9 cellular contexts compared by ENCODE assay signal in genomic region chr17:42122371-42123303, GRCh38. TPM values are rescaled to one million over a fixed set of nuclear protein-coding genes. Genes with fewer than 3 reads are reported as not detected.
DNase-seq lines count a peak whose midpoint lies in the region; ATAC-seq lines count a peak whose summit lies in the region.
"Had no signal": no experiment of that assay in that cellular context is flagged by ENCODE, and none has a peak within 500 bp of the region (broad histone marks: within the 10 kb centered on the region; RNA-seq: fewer than 3 reads in every experiment).

TSS of gene HSPB9 (plus strand) at chr17:42122804. CDS start at chr17:42122851, 47 bp downstream.

- ATAC-seq in GM21423 (IDR thresholded peaks at IDR 0.05; ENCODE audit: unreplicated experiment) (no peak), HG03025 (IDR thresholded peaks at IDR 0.05; ENCODE audit: low FRiP score, unreplicated experiment) (no peak)

- H3K9me3 ChIP-seq in subcutaneous abdominal adipose tissue (ENCODE audit: control insufficient read depth in 5 of 5, low read length in 5 of 5) = no peaks in the 10 kb centered on the region

- no peak for DNase-seq in T-helper 2 cell treated with Interferon-gamma antibody and Interleukin-4, amounts not matched to agents 5 μg/mL and 100 μg/mL, for 36 hours (ENCODE audit: low spot score)
- DNase-seq in T-helper 2 cell (no peak), islet precursor cell (peak; percentile 95), NCI-H2107 (lab: John Stamatoyannopoulos, UW) (no peak)
- no peak for DNase-seq in activated T-helper 2 cell treated with anti-CD3 and anti-CD28 coated beads, Interferon-gamma antibody, Interleukin-2, Interleukin-4, amounts not matched to agents 10 μg/mL and 5 μg/mL and 100 μg/mL, durations not matched to agents 14 hours and 24 hours and 36 hours (ENCODE audit: low spot score)

- peak within 1 kb of the TSS in 3 of 5 donors; percentile 43 to 64 (median 60) for H3K9ac ChIP-seq in subcutaneous abdominal adipose tissue (ENCODE audit: low read length in 5 of 5)

- H3K4me3 ChIP-seq in subcutaneous abdominal adipose tissue (ENCODE audit: low read depth in 1 of 5, low read length in 5 of 5) = peak within 1 kb of the TSS in 3 of 5 donors; percentile 6 to 58 (median 37)

- peaks cover 5 to 53% (median 37%) of the 10 kb centered on the region in 5 donors for H3K36me3 ChIP-seq in subcutaneous abdominal adipose tissue (ENCODE audit: control insufficient read depth in 5 of 5, insufficient read depth in 5 of 5, low read length in 5 of 5)

- peak within 1 kb of the TSS; percentile 42 for H3K27ac ChIP-seq in subcutaneous abdominal adipose tissue (ENCODE audit: low read depth, low read length)

- H3K36me3 Mint-ChIP-seq in T-helper 2 cell treated with Interferon-gamma antibody and Interleukin-4, amounts not matched to agents 5 μg/mL and 100 μg/mL, for 36 hours (ENCODE audit: low read depth) = peaks cover 26% of the 10 kb centered on the region
- peaks cover 37% of the 10 kb centered on the region for H3K36me3 Mint-ChIP-seq in activated T-helper 2 cell treated with anti-CD3 and anti-CD28 coated beads, Interferon-gamma antibody, Interleukin-2, Interleukin-4, amounts not matched to agents 10 μg/mL and 5 μg/mL and 100 μg/mL, durations not matched to agents 14 hours and 24 hours and 36 hours (ENCODE audit: low read depth)

- intact Hi-C loops in activated T-helper 2 cell treated with anti-CD3 and anti-CD28 coated beads, Interferon-gamma antibody, Interleukin-2, Interleukin-4, amounts not matched to agents 10 μg/mL and 5 μg/mL and 100 μg/mL, durations not matched to agents 14 hours and 24 hours and 36 hours (cut with micrococcal nuclease) = no loop called here

- peak within 1 kb of the TSS; percentile 67 for H3K4me3 Mint-ChIP-seq in T-helper 2 cell treated with Interferon-gamma antibody and Interleukin-4, amounts not matched to agents 5 μg/mL and 100 μg/mL, for 36 hours
- peak within 1 kb of the TSS; percentile 76 for H3K4me3 Mint-ChIP-seq in activated T-helper 2 cell treated with anti-CD3 and anti-CD28 coated beads, Interferon-gamma antibody, Interleukin-2, Interleukin-4, amounts not matched to agents 10 μg/mL and 5 μg/mL and 100 μg/mL, durations not matched to agents 14 hours and 24 hours and 36 hours (ENCODE audit: low read depth)

- H3K9me3 Mint-ChIP-seq in T-helper 2 cell treated with Interferon-gamma antibody and Interleukin-4, amounts not matched to agents 5 μg/mL and 100 μg/mL, for 36 hours = no peaks in the 10 kb centered on the region
- no peaks in the 10 kb centered on the region for H3K9me3 Mint-ChIP-seq in activated T-helper 2 cell treated with anti-CD3 and anti-CD28 coated beads, Interferon-gamma antibody, Interleukin-2, Interleukin-4, amounts not matched to agents 10 μg/mL and 5 μg/mL and 100 μg/mL, durations not matched to agents 14 hours and 24 hours and 36 hours

- peaks cover 15% of the 10 kb centered on the region for H3K4me1 Mint-ChIP-seq in T-helper 2 cell treated with Interferon-gamma antibody and Interleukin-4, amounts not matched to agents 5 μg/mL and 100 μg/mL, for 36 hours (ENCODE audit: low read depth)
- H3K4me1 Mint-ChIP-seq in activated T-helper 2 cell treated with anti-CD3 and anti-CD28 coated beads, Interferon-gamma antibody, Interleukin-2, Interleukin-4, amounts not matched to agents 10 μg/mL and 5 μg/mL and 100 μg/mL, durations not matched to agents 14 hours and 24 hours and 36 hours (ENCODE audit: low read depth) = peaks cover 12% of the 10 kb centered on the region

- H3K27me3 ChIP-seq in subcutaneous abdominal adipose tissue (ENCODE audit: control insufficient read depth in 5 of 5, insufficient read depth in 4 of 5, low read length in 5 of 5) = no peaks in the 10 kb centered on the region

- peak within 1 kb of the TSS; percentile 57 for H3K27ac Mint-ChIP-seq in T-helper 2 cell treated with Interferon-gamma antibody and Interleukin-4, amounts not matched to agents 5 μg/mL and 100 μg/mL, for 36 hours
- no peak within 1 kb of the TSS for H3K27ac Mint-ChIP-seq in activated T-helper 2 cell treated with anti-CD3 and anti-CD28 coated beads, Interferon-gamma antibody, Interleukin-2, Interleukin-4, amounts not matched to agents 10 μg/mL and 5 μg/mL and 100 μg/mL, durations not matched to agents 14 hours and 24 hours and 36 hours

- no peaks in the 10 kb centered on the region for H3K27me3 Mint-ChIP-seq in T-helper 2 cell treated with Interferon-gamma antibody and Interleukin-4, amounts not matched to agents 5 μg/mL and 100 μg/mL, for 36 hours (ENCODE audit: low read depth)
- no peaks in the 10 kb centered on the region for H3K27me3 Mint-ChIP-seq in activated T-helper 2 cell treated with anti-CD3 and anti-CD28 coated beads, Interferon-gamma antibody, Interleukin-2, Interleukin-4, amounts not matched to agents 10 μg/mL and 5 μg/mL and 100 μg/mL, durations not matched to agents 14 hours and 24 hours and 36 hours (ENCODE audit: low read depth)

- peaks cover 0 to 29% (median 15%) of the 10 kb centered on the region in 5 donors for H3K4me1 ChIP-seq in subcutaneous abdominal adipose tissue (ENCODE audit: control insufficient read depth in 5 of 5, insufficient read depth in 5 of 5, low read length in 5 of 5)

RNA-seq across cellular contexts. Expression of gene HSPB9, which starts in this region (rescaled TPM):
- total RNA-seq in activated T-helper 2 cell treated with anti-CD3 and anti-CD28 coated beads, Interferon-gamma antibody, Interleukin-2, Interleukin-4, amounts not matched to agents 10 μg/mL and 5 μg/mL and 100 μg/mL, durations not matched to agents 14 hours and 24 hours and 36 hours = not detected in 2 replicates
- total RNA-seq: mononuclear cell had no signal
